ENCODE assay signal across 20 cellular contexts in the genomic region with DNA sequence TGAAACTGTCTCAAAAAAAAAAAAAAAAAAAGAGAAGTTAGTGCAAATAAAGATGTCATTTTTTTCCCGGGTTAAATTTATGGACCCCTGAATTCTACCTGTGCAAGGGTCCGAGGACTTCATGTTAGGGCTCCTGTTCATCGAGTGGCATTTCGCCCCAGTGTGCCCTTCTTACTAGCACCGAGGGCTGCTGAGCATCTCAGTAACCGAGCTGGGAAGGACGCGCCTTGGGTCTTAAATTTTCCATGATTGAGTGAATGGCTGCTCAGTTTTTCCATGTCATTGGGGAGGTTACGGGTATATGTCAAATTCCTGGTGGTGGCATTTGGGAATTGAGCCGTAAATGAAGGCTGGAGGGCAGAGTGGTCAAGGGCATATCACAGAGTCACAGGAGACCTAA.
"Had no signal": no experiment of that assay in that cellular context is flagged by ENCODE, and none has a peak within 500 bp of the region (broad histone marks: within the 10 kb centered on the region; RNA-seq: fewer than 3 reads in every experiment).

No MANE protein-coding gene starts in this region.

- H3K36me3 ChIP-seq: brain microvascular endothelial cell, gastrocnemius medialis, ovary, prostate gland, thoracic aorta had no signal

- H3K27ac Mint-ChIP-seq: activated CD4-positive, alpha-beta T cell treated with anti-CD3 and anti-CD28 coated beads, Interleukin-2, amount 10 ng/mL, durations not matched to agents 7 days and 5 days; activated CD8-positive, alpha-beta T cell treated with anti-CD3 and anti-CD28 coated beads for 36 hours; activated T-helper 1 cell treated with anti-CD3 and anti-CD28 coated beads, Interleukin-12 subunit alpha, Interleukin-12 subunit beta, Interleukin-2, Interleukin-4 antibody, amounts not matched to agents 30 ng/mL and 10 ng/mL and 1 ng/mL, durations not matched to agents 14 hours and 24 hours and 36 hours had no signal

- H3K4me3 ChIP-seq: gastrocnemius medialis, ovary had no signal

- H3K9me3 Mint-ChIP-seq: activated CD4-positive, alpha-beta T cell treated with anti-CD3 and anti-CD28 coated beads, Interleukin-2, amount 10 ng/mL, durations not matched to agents 7 days and 5 days; activated CD8-positive, alpha-beta T cell treated with anti-CD3 and anti-CD28 coated beads for 36 hours; activated T-helper 1 cell treated with anti-CD3 and anti-CD28 coated beads, Interleukin-12 subunit alpha, Interleukin-12 subunit beta, Interleukin-2, Interleukin-4 antibody, amounts not matched to agents 30 ng/mL and 10 ng/mL and 1 ng/mL, durations not matched to agents 14 hours and 24 hours and 36 hours had no signal

- H3K36me3 Mint-ChIP-seq: naive B cell, type B pancreatic cell had no signal

- H3K9me3 ChIP-seq: gastrocnemius medialis, ovary, prostate gland, thoracic aorta had no signal

- ATAC-seq: activated CD4-positive, CD25-positive, alpha-beta regulatory T cell treated with anti-CD3 and anti-CD28 coated beads, Interleukin-2, amount 50 U/mL, for 24 hours; activated CD8-positive, alpha-beta T cell treated with anti-CD3 and anti-CD28 coated beads for 36 hours; gastrocnemius medialis; left colon had no signal

- H3K27ac ChIP-seq: gastrocnemius medialis, ovary had no signal

- DNase-seq: activated CD4-positive, alpha-beta T cell treated with anti-CD3 and anti-CD28 coated beads, Interleukin-2, amount 10 ng/mL, durations not matched to agents 7 days and 5 days; activated CD8-positive, alpha-beta T cell treated with anti-CD3 and anti-CD28 coated beads for 36 hours; activated gamma-delta T cell; activated naive CD4-positive, alpha-beta T cell treated with anti-CD3 and anti-CD28 coated beads, Interleukin-2, amount 50 U/mL, for 16 hours; aorta; brain microvascular endothelial cell; central memory CD4-positive, alpha-beta T cell; effector memory CD4-positive, alpha-beta T cell; gastrocnemius medialis; head of caudate nucleus; left colon; naive B cell; stimulated activated CD4-positive, alpha-beta T cell treated with anti-CD3 and anti-CD28 coated beads, Interleukin-4, amount 100 ng/mL, for 1 hour; stimulated activated naive CD4-positive, alpha-beta T cell had no signal

- H3K4me3 Mint-ChIP-seq: activated CD4-positive, alpha-beta T cell treated with anti-CD3 and anti-CD28 coated beads, Interleukin-2, amount 10 ng/mL, durations not matched to agents 7 days and 5 days; activated CD8-positive, alpha-beta T cell treated with anti-CD3 and anti-CD28 coated beads for 36 hours; activated T-helper 1 cell treated with anti-CD3 and anti-CD28 coated beads, Interleukin-12 subunit alpha, Interleukin-12 subunit beta, Interleukin-2, Interleukin-4 antibody, amounts not matched to agents 30 ng/mL and 10 ng/mL and 1 ng/mL, durations not matched to agents 14 hours and 24 hours and 36 hours; naive B cell; type B pancreatic cell had no signal

- H3K27me3 ChIP-seq: brain microvascular endothelial cell, ovary had no signal
